8 cellular contexts compared by ENCODE assay signal in genomic region chr6:89638320-89639195, GRCh38. TPM values are rescaled to one million over a fixed set of nuclear protein-coding genes. Genes with fewer than 3 reads are reported as not detected.
A peak's percentile ranks its signal among the peaks of the same experiment; 100 is the strongest.
DNase-seq lines count a peak whose midpoint lies in the region; ATAC-seq and TF ChIP-seq lines count a peak whose summit lies in the region.

LYRM2 (minus strand) TSS chr6:89638747; CDS start chr6:89638716, 31 bp downstream.

- H3K4me1 ChIP-seq in DOHH2 (ENCODE audit: control insufficient read depth, low read length) (peaks cover 14% of the 10 kb centered on the region), GM23248 (ENCODE audit: insufficient read depth) (peaks cover 4% of the 10 kb centered on the region; the same call in 1 of the 2 replicates)

- peaks cover 51% of the 10 kb centered on the region for H3K36me3 Mint-ChIP-seq in activated T-helper 1 cell treated with anti-CD3 and anti-CD28 coated beads, Interleukin-12 subunit alpha, Interleukin-12 subunit beta, Interleukin-2, Interleukin-4 antibody, amounts not matched to agents 30 ng/mL and 10 ng/mL and 1 ng/mL, durations not matched to agents 14 hours and 24 hours and 36 hours (ENCODE audit: low read depth)
- H3K36me3 Mint-ChIP-seq in naive B cell, result peaks cover 8 to 11% of the 10 kb centered on the region in 2 donors
- peaks cover 32% of the 10 kb centered on the region for H3K36me3 Mint-ChIP-seq in stimulated activated memory B cell treated with anti-CD40 and anti-IgM and Interleukin-4, amounts not matched to agents 10 μg/mL and 1 μg/mL and 100 μg/mL, for 72 hours

- ATAC-seq in naive B cell (ENCODE audit: low read depth in 2 of 2), result peak; percentile 92
- ATAC-seq in stimulated activated memory B cell treated with anti-CD40 and anti-IgM and Interleukin-4, amounts not matched to agents 10 μg/mL and 1 μg/mL and 100 μg/mL, for 72 hours, result peak; percentile 99

- peak within 1 kb of the TSS; percentile 97 for H2AFZ ChIP-seq in GM23248

- peaks cover 4% of the 10 kb centered on the region for H3F3A ChIP-seq in DOHH2 (ENCODE audit: control insufficient read depth, insufficient read depth)
- H3F3A ChIP-seq in GM23248 (ENCODE audit: insufficient read depth), result peaks cover 5% of the 10 kb centered on the region; the same call in 1 of the 2 replicates

- no peaks in the 10 kb centered on the region for H3K27me3 Mint-ChIP-seq in activated T-helper 1 cell treated with anti-CD3 and anti-CD28 coated beads, Interleukin-12 subunit alpha, Interleukin-12 subunit beta, Interleukin-2, Interleukin-4 antibody, amounts not matched to agents 30 ng/mL and 10 ng/mL and 1 ng/mL, durations not matched to agents 14 hours and 24 hours and 36 hours (ENCODE audit: insufficient read depth)
- no peaks in the 10 kb centered on the region for H3K27me3 Mint-ChIP-seq in naive B cell
- no peaks in the 10 kb centered on the region for H3K27me3 Mint-ChIP-seq in stimulated activated memory B cell treated with anti-CD40 and anti-IgM and Interleukin-4, amounts not matched to agents 10 μg/mL and 1 μg/mL and 100 μg/mL, for 72 hours

- intact Hi-C loops in activated T-helper 1 cell treated with anti-CD3 and anti-CD28 coated beads, Interleukin-12 subunit alpha, Interleukin-12 subunit beta, Interleukin-2, Interleukin-4 antibody, amounts not matched to agents 30 ng/mL and 10 ng/mL and 1 ng/mL, durations not matched to agents 14 hours and 24 hours and 36 hours (cut with micrococcal nuclease), result loop anchor here (1.0 to 5.0 kb wide), 12 partner anchors 42 to 949 kb away; partner anchors contain the start of genes ANKRD6, CASP8AP2, MAP3K7 and MDN1

- H3K4me3 ChIP-seq in DOHH2 (ENCODE audit: low read length), result peak within 1 kb of the TSS; percentile 93
- H3K4me3 ChIP-seq in GM23248, result peak within 1 kb of the TSS; percentile 84

- DNase-seq in GM23248 (peak; percentile 99), Kasumi-1 (lab: John Stamatoyannopoulos, UW) (peak; percentile 87 to 90), RPMI7951 (ENCODE audit: low read depth) (peak; percentile 91), fibroblast of gingiva (ENCODE audit: low read depth) (peak; percentile 91), naive B cell (peak; percentile 93)
- peak; percentile 89 for DNase-seq in activated T-helper 1 cell treated with anti-CD3 and anti-CD28 coated beads, Interleukin-12 subunit alpha, Interleukin-12 subunit beta, Interleukin-2, Interleukin-4 antibody, amounts not matched to agents 30 ng/mL and 10 ng/mL and 1 ng/mL, durations not matched to agents 14 hours and 24 hours and 36 hours (ENCODE audit: low spot score)

- no peak for TF ChIP-seq CTCF in DOHH2 (IDR thresholded peaks at IDR 0.05; ENCODE audit: low read depth, low read length, poor library complexity, severe bottlenecking)

- H3K9ac ChIP-seq in GM23248, result peak within 1 kb of the TSS; percentile 92

- no peaks in the 10 kb centered on the region for H4K20me1 ChIP-seq in DOHH2 (ENCODE audit: control insufficient read depth, insufficient read depth, low read depth, low read length)
- no peaks in the 10 kb centered on the region for H4K20me1 ChIP-seq in GM23248 (ENCODE audit: insufficient read depth)

- H3K9me3 Mint-ChIP-seq in activated T-helper 1 cell treated with anti-CD3 and anti-CD28 coated beads, Interleukin-12 subunit alpha, Interleukin-12 subunit beta, Interleukin-2, Interleukin-4 antibody, amounts not matched to agents 30 ng/mL and 10 ng/mL and 1 ng/mL, durations not matched to agents 14 hours and 24 hours and 36 hours, result no peaks in the 10 kb centered on the region
- no peaks in the 10 kb centered on the region for H3K9me3 Mint-ChIP-seq in naive B cell
- H3K9me3 Mint-ChIP-seq in stimulated activated memory B cell treated with anti-CD40 and anti-IgM and Interleukin-4, amounts not matched to agents 10 μg/mL and 1 μg/mL and 100 μg/mL, for 72 hours, result no peaks in the 10 kb centered on the region

- H3K27ac ChIP-seq in DOHH2 (ENCODE audit: low read depth, low read length) (peak within 1 kb of the TSS; percentile 83), GM23248 (peak within 1 kb of the TSS; percentile 83)

- H3K36me3 ChIP-seq in DOHH2 (ENCODE audit: control insufficient read depth, low read length), result peaks cover 45% of the 10 kb centered on the region
- H3K36me3 ChIP-seq in GM23248 (ENCODE audit: low read depth), result peaks cover 4% of the 10 kb centered on the region; the same call in 1 of the 2 replicates

- peaks cover 29% of the 10 kb centered on the region for H3K4me1 Mint-ChIP-seq in activated T-helper 1 cell treated with anti-CD3 and anti-CD28 coated beads, Interleukin-12 subunit alpha, Interleukin-12 subunit beta, Interleukin-2, Interleukin-4 antibody, amounts not matched to agents 30 ng/mL and 10 ng/mL and 1 ng/mL, durations not matched to agents 14 hours and 24 hours and 36 hours (ENCODE audit: low read depth)
- H3K4me1 Mint-ChIP-seq in naive B cell, result peaks cover 13 to 43% (median 29%) of the 10 kb centered on the region in 3 donors
- peaks cover 21% of the 10 kb centered on the region for H3K4me1 Mint-ChIP-seq in stimulated activated memory B cell treated with anti-CD40 and anti-IgM and Interleukin-4, amounts not matched to agents 10 μg/mL and 1 μg/mL and 100 μg/mL, for 72 hours

- H3K27me3 ChIP-seq in DOHH2 (ENCODE audit: control insufficient read depth, low read length) (no peaks in the 10 kb centered on the region), GM23248 (replicated peaks; ENCODE audit: insufficient read depth) (no peaks in the 10 kb centered on the region)

- H3K4me2 ChIP-seq in DOHH2 (ENCODE audit: low read length) (peak within 1 kb of the TSS; percentile 83), GM23248 (ENCODE audit: unreplicated experiment) (peak within 1 kb of the TSS; percentile 93)

- in situ Hi-C loops in GM23248 (cut with MboI), result no loop called here

- 2% methylated on average over 53 to 57 of the region's 58 CpGs for WGBS in GM23248 (ENCODE audit: low coverage in 1 of 2, low lambda C conversion rate in 2 of 2, missing lambda C conversion rate in 2 of 2), 2 experiments

- H3K79me2 ChIP-seq in DOHH2 (ENCODE audit: control insufficient read depth, low read length) (peaks cover 27% of the 10 kb centered on the region), GM23248 (ENCODE audit: insufficient read depth) (peaks cover 18% of the 10 kb centered on the region)

- H3K4me3 Mint-ChIP-seq in activated T-helper 1 cell treated with anti-CD3 and anti-CD28 coated beads, Interleukin-12 subunit alpha, Interleukin-12 subunit beta, Interleukin-2, Interleukin-4 antibody, amounts not matched to agents 30 ng/mL and 10 ng/mL and 1 ng/mL, durations not matched to agents 14 hours and 24 hours and 36 hours, result peak within 1 kb of the TSS; percentile 94
- H3K4me3 Mint-ChIP-seq in naive B cell, result peak within 1 kb of the TSS; percentile 79 to 99 (median 96)
- H3K4me3 Mint-ChIP-seq in stimulated activated memory B cell treated with anti-CD40 and anti-IgM and Interleukin-4, amounts not matched to agents 10 μg/mL and 1 μg/mL and 100 μg/mL, for 72 hours, result peak within 1 kb of the TSS; percentile 91

- H3K9me2 ChIP-seq in DOHH2 (replicated peaks; ENCODE audit: control insufficient read depth, low read length), result no peaks in the 10 kb centered on the region
- H3K9me2 ChIP-seq in GM23248 (ENCODE audit: insufficient read depth), result no peaks in the 10 kb centered on the region

- peak within 1 kb of the TSS; percentile 96 for H3K27ac Mint-ChIP-seq in activated T-helper 1 cell treated with anti-CD3 and anti-CD28 coated beads, Interleukin-12 subunit alpha, Interleukin-12 subunit beta, Interleukin-2, Interleukin-4 antibody, amounts not matched to agents 30 ng/mL and 10 ng/mL and 1 ng/mL, durations not matched to agents 14 hours and 24 hours and 36 hours
- peak within 1 kb of the TSS; percentile 97 to 100 (median 99) for H3K27ac Mint-ChIP-seq in naive B cell
- peak within 1 kb of the TSS; percentile 98 for H3K27ac Mint-ChIP-seq in stimulated activated memory B cell treated with anti-CD40 and anti-IgM and Interleukin-4, amounts not matched to agents 10 μg/mL and 1 μg/mL and 100 μg/mL, for 72 hours

- H3K9me3 ChIP-seq in DOHH2 (ENCODE audit: control insufficient read depth, insufficient read depth, low read length) (no peaks in the 10 kb centered on the region), GM23248 (ENCODE audit: low read depth) (no peaks in the 10 kb centered on the region)

RNA-seq across cellular contexts. Expression of gene LYRM2, which starts in this region (rescaled TPM):
- total RNA-seq in GM23248 (2014; rRNA removed; shearing (Covaris generic)), result 30.1 and 30.6 TPM in 2 replicates
- polyA plus RNA-seq in GM23248 (2016; fragmentation: Nextera tagmentation; extraction: Ambion mirVana), result 68.2 and 69.5 TPM in 2 replicates
- 24.5 and 29.1 TPM in 2 replicates for total RNA-seq in RPMI7951 (2014; rRNA removed; shearing (Covaris generic))
- total RNA-seq in activated T-helper 1 cell treated with anti-CD3 and anti-CD28 coated beads, Interleukin-12 subunit alpha, Interleukin-12 subunit beta, Interleukin-2, Interleukin-4 antibody, amounts not matched to agents 30 ng/mL and 10 ng/mL and 1 ng/mL, durations not matched to agents 14 hours and 24 hours and 36 hours, result 32.8 and 34.7 TPM in 2 replicates
- polyA plus RNA-seq in naive B cell (ENCODE audit: low read depth in 6 of 6), result 10 to 100 TPM; 67.2 to 99.8 (median 77.4) TPM

Comparison
In these comparisons a context has a peak if more than half of its experiments do, and no peak if none do; other contexts are left out.
1. Peak in every context shown above with its lines: DNase-seq, ATAC-seq, H3K4me3 ChIP-seq and H3K27ac ChIP-seq.